In genomic region chr7:101154693-101155102, GRCh38 we compare ENCODE assay signal across 7 cellular contexts. TPM values are rescaled to one million over a fixed set of nuclear protein-coding genes. Genes with fewer than 3 reads are reported as not detected.
DNase-seq lines count a peak whose midpoint lies in the region; ATAC-seq, FAIRE-seq and TF ChIP-seq lines count a peak whose summit lies in the region.
"Had no signal": no experiment of that assay in that cellular context is flagged by ENCODE, and none has a peak within 500 bp of the region (broad histone marks: within the 10 kb centered on the region; RNA-seq: fewer than 3 reads in every experiment).

No MANE protein-coding gene starts in this region.

- peak overlapping the region; percentile 62 for H2AFZ ChIP-seq in endothelial cell of umbilical vein (ENCODE audit: low read depth, low read length)

- dilution Hi-C loops in endothelial cell of umbilical vein (cut with MboI; ENCODE audit: extremely low pct_ligation_motif_present, low sequenced_read_pairs): no loop called here

- POLR2A ChIA-PET in endothelial cell of umbilical vein (lab: Charles Lee): interaction anchor here (0.7 kb wide), 1 partner anchor 54 kb away, joined by 3 read pairs; no protein-coding TSS in a partner anchor

- BruUV-seq in endothelial cell of umbilical vein (replicated peaks; lab: Mats Ljungman, UMichigan): no TSS peak

- H3K9ac ChIP-seq in endothelial cell of umbilical vein (replicated peaks; ENCODE audit: extremely low read depth, insufficient read depth, low read length): peak overlapping the region; percentile 64
- peak overlapping the region in 2 of 3 donors; percentile 67 to 73 for H3K9ac ChIP-seq in skeletal muscle tissue (ENCODE audit: low read depth in 1 of 3, low read length in 3 of 3)

- CTCF ChIA-PET in endothelial cell of umbilical vein (lab: Charles Lee): interaction anchor here (1.0 to 6.0 kb wide), 6 partner anchors 11 to 128 kb away, joined by 3 to 75 read pairs (median 10); partner anchors contain the start of genes PLOD3, VGF and ZNHIT1

- peaks cover 5 to 16% of the 10 kb centered on the region in 2 experiments for H3K36me3 ChIP-seq in endothelial cell of umbilical vein (ENCODE audit: control insufficient read depth in 2 of 2, extremely low read depth in 1 of 2, insufficient read depth in 2 of 2, low read length in 2 of 2)
- H3K36me3 ChIP-seq in skeletal muscle tissue (ENCODE audit: control insufficient read depth in 3 of 3, insufficient read depth in 3 of 3, low read length in 3 of 3): peaks cover 12 to 23% (median 14%) of the 10 kb centered on the region in 3 donors

- no peaks in the 10 kb centered on the region for H3K9me3 ChIP-seq in endothelial cell of umbilical vein (replicated peaks; ENCODE audit: control insufficient read depth, insufficient read depth, low read length)
- H3K9me3 ChIP-seq in skeletal muscle tissue (ENCODE audit: control insufficient read depth in 3 of 3, low read length in 3 of 3): no peaks in the 10 kb centered on the region

- H3K4me1 ChIP-seq in endothelial cell of umbilical vein (ENCODE audit: control insufficient read depth, extremely low read depth, insufficient read depth, low read length) (peaks cover 6% of the 10 kb centered on the region), skeletal muscle tissue (ENCODE audit: control insufficient read depth in 3 of 3, insufficient read depth in 3 of 3, low read length in 3 of 3) (peaks cover 8 to 14% (median 11%) of the 10 kb centered on the region in 3 donors)

- peak; percentile 50 for FAIRE-seq in endothelial cell of umbilical vein (lab: Jason Lieb, UNC)

- DNase-seq in endothelial cell of umbilical vein (ENCODE audit: low read depth, low spot score): no peak
- DNase-seq in medulla oblongata (ENCODE audit: extremely low spot score): no peak
- DNase-seq in mucosa of gallbladder (ENCODE audit: low spot score): no peak

- peaks cover 10% of the 10 kb centered on the region for H3K79me2 ChIP-seq in endothelial cell of umbilical vein (ENCODE audit: control insufficient read depth, insufficient read depth, low read length)

- no peaks in the 10 kb centered on the region for H3K9me1 ChIP-seq in endothelial cell of umbilical vein (replicated peaks; ENCODE audit: control insufficient read depth, extremely low read depth, insufficient read depth, low read length)

- no peak for TF ChIP-seq POLR2A in endothelial cell of umbilical vein (IDR thresholded peaks at IDR 0.05; ENCODE audit: low read depth, low read length)

- intact Hi-C loops in endothelial cell of umbilical vein (cut with micrococcal nuclease): no loop called here

- no peaks in the 10 kb centered on the region for H4K20me1 ChIP-seq in endothelial cell of umbilical vein (replicated peaks; ENCODE audit: control insufficient read depth, extremely low read depth, insufficient read depth, low read length)

- peaks cover 0 to 4% of the 10 kb centered on the region in 2 experiments for H3K27me3 ChIP-seq in endothelial cell of umbilical vein (ENCODE audit: control insufficient read depth in 2 of 2, insufficient read depth in 2 of 2, low read length in 2 of 2)
- H3K27me3 ChIP-seq in skeletal muscle tissue (ENCODE audit: control insufficient read depth in 3 of 3, insufficient read depth in 3 of 3, low read length in 3 of 3): peaks cover 0 to 6% (median 5%) of the 10 kb centered on the region in 3 donors

- no peak for TF ChIP-seq CTCF in endothelial cell of umbilical vein (IDR thresholded peaks at IDR 0.05; ENCODE audit: extremely low read depth in 1 of 2, insufficient read depth in 1 of 2, low read depth in 1 of 2, low read length in 2 of 2)

- peak overlapping the region; percentile 68 for H3K4me2 ChIP-seq in endothelial cell of umbilical vein (ENCODE audit: insufficient read depth, low read length)

- ATAC-seq in HG03460 (IDR thresholded peaks at IDR 0.05; ENCODE audit: unreplicated experiment): peak; percentile 11

- H3K27ac ChIP-seq in endothelial cell of umbilical vein (ENCODE audit: insufficient read depth, low read depth, low read length) (no peak overlapping the region), skeletal muscle tissue (ENCODE audit: low read depth, low read length) (no peak overlapping the region)

- H3K4me3 ChIP-seq in GM08714 (ENCODE audit: low read length) (peak overlapping the region; percentile 79), endothelial cell of umbilical vein (replicated peaks in 1 of 3; ENCODE audit: insufficient read depth in 1 of 3, low read depth in 1 of 3, low read length in 3 of 3) (peak overlapping the region; percentile 61 to 84 (median 63)), skeletal muscle tissue (ENCODE audit: low read length in 3 of 3) (peak overlapping the region; percentile 67 to 77 (median 74))

TF ChIP-seq in endothelial cell of umbilical vein, 7 proteins besides CTCF, POLR2A, EP300 and RAD21:
- TF ChIP-seq POLR2AphosphoS5 (IDR thresholded peaks at IDR 0.05; ENCODE audit: insufficient read depth, low read depth, low read length) (no peak), MYC (IDR thresholded peaks at IDR 0.05; ENCODE audit: low read depth, low read length) (no peak), EZH2 (IDR thresholded peaks at IDR 0.05; ENCODE audit: borderline replicate concordance, low read depth, low read length, severe bottlenecking) (peak; percentile 11)

RNA-seq across cellular contexts. Expression of gene AP1S1, which starts 0.4 kb away (rescaled TPM):
- total RNA-seq in endothelial cell of umbilical vein (70.9 and 93.3 TPM in 2 replicates), skeletal muscle tissue (27.7 TPM), mucosa of gallbladder (63.9 TPM)
- 82.8 and 106 TPM in 2 replicates for polyA plus RNA-seq in endothelial cell of umbilical vein
- 139 and 140 TPM in 2 replicates for polyA plus RNA-seq in endothelial cell of umbilical vein (2011; cell fraction: cytosol; rRNA removed)
- 68.1 and 78.9 TPM in 2 replicates for polyA plus RNA-seq in endothelial cell of umbilical vein (2011; cell fraction: nucleus; rRNA removed)
- 127 and 166 TPM in 2 replicates for polyA plus RNA-seq in endothelial cell of umbilical vein (2012)
- polyA minus RNA-seq in endothelial cell of umbilical vein: 67.4 and 70.2 TPM in 2 replicates
- 37.6 TPM for polyA minus RNA-seq in endothelial cell of umbilical vein (2011; cell fraction: cytosol; rRNA and poly(A)+ RNA removed)
- 7.4 and 8.7 TPM in 2 replicates for polyA minus RNA-seq in endothelial cell of umbilical vein (2011; cell fraction: nucleus; rRNA and poly(A)+ RNA removed)

RNA-seq across cellular contexts. Expression of gene VGF, which starts 10.7 kb away (rescaled TPM):
- total RNA-seq in endothelial cell of umbilical vein (not detected in 2 replicates), skeletal muscle tissue (not detected), mucosa of gallbladder (0.29 TPM)
- 0.03 TPM in 1 of 2 replicates, not detected in the other for polyA plus RNA-seq in endothelial cell of umbilical vein
- not detected in 2 replicates for polyA plus RNA-seq in endothelial cell of umbilical vein (2011; cell fraction: cytosol; rRNA removed)
- polyA plus RNA-seq in endothelial cell of umbilical vein (2011; cell fraction: nucleus; rRNA removed): not detected in 2 replicates
- not detected in 2 replicates for polyA plus RNA-seq in endothelial cell of umbilical vein (2012)
- not detected in 2 replicates for polyA minus RNA-seq in endothelial cell of umbilical vein
- not detected for polyA minus RNA-seq in endothelial cell of umbilical vein (2011; cell fraction: cytosol; rRNA and poly(A)+ RNA removed)
- not detected in 2 replicates for polyA minus RNA-seq in endothelial cell of umbilical vein (2011; cell fraction: nucleus; rRNA and poly(A)+ RNA removed)

RNA-seq across cellular contexts. Expression of gene NAT16, which starts 25.4 kb away (rescaled TPM):
- total RNA-seq in endothelial cell of umbilical vein (not detected in 2 replicates), skeletal muscle tissue (not detected), mucosa of gallbladder (not detected)
- polyA plus RNA-seq in endothelial cell of umbilical vein: not detected in 2 replicates
- polyA plus RNA-seq in endothelial cell of umbilical vein (2011; cell fraction: cytosol; rRNA removed): not detected in 2 replicates
- polyA plus RNA-seq in endothelial cell of umbilical vein (2011; cell fraction: nucleus; rRNA removed): not detected in 2 replicates
- not detected in 2 replicates for polyA plus RNA-seq in endothelial cell of umbilical vein (2012)
- polyA minus RNA-seq in endothelial cell of umbilical vein: not detected in 2 replicates
- not detected for polyA minus RNA-seq in endothelial cell of umbilical vein (2011; cell fraction: cytosol; rRNA and poly(A)+ RNA removed)
- not detected in 2 replicates for polyA minus RNA-seq in endothelial cell of umbilical vein (2011; cell fraction: nucleus; rRNA and poly(A)+ RNA removed)
- total RNA-seq: T-helper 2 cell treated with Interferon-gamma antibody and Interleukin-4, amounts not matched to agents 100 ng/mL and 5 ng/mL, for 36 hours had no signal

RNA-seq across cellular contexts. Expression of gene SERPINE1, which starts 27.8 kb away (rescaled TPM):
- total RNA-seq in endothelial cell of umbilical vein: 2,296 and 2,645 TPM in 2 replicates
- polyA plus RNA-seq in endothelial cell of umbilical vein: 4,637 and 5,683 TPM in 2 replicates
- polyA plus RNA-seq in endothelial cell of umbilical vein (2011; cell fraction: cytosol; rRNA removed): 3,941 and 4,610 TPM in 2 replicates
- polyA plus RNA-seq in endothelial cell of umbilical vein (2011; cell fraction: nucleus; rRNA removed): 2,230 and 2,366 TPM in 2 replicates
- polyA plus RNA-seq in endothelial cell of umbilical vein (2012): 3,488 and 3,747 TPM in 2 replicates
- 3,663 and 4,731 TPM in 2 replicates for polyA minus RNA-seq in endothelial cell of umbilical vein
- 2.8 TPM for polyA minus RNA-seq in endothelial cell of umbilical vein (2011; cell fraction: cytosol; rRNA and poly(A)+ RNA removed)
- polyA minus RNA-seq in endothelial cell of umbilical vein (2011; cell fraction: nucleus; rRNA and poly(A)+ RNA removed): 786 and 802 TPM in 2 replicates
- total RNA-seq in skeletal muscle tissue: 2.1 TPM
- total RNA-seq in mucosa of gallbladder: 6.6 TPM

RNA-seq across cellular contexts. Expression of gene MOGAT3, which starts 46.1 kb away (rescaled TPM):
- total RNA-seq in endothelial cell of umbilical vein (not detected in 2 replicates), skeletal muscle tissue (not detected), mucosa of gallbladder (0.14 TPM)
- polyA plus RNA-seq in endothelial cell of umbilical vein: not detected in 2 replicates
- polyA plus RNA-seq in endothelial cell of umbilical vein (2011; cell fraction: cytosol; rRNA removed): not detected in 2 replicates
- polyA plus RNA-seq in endothelial cell of umbilical vein (2011; cell fraction: nucleus; rRNA removed): not detected in 2 replicates
- polyA plus RNA-seq in endothelial cell of umbilical vein (2012): not detected in 2 replicates
- polyA minus RNA-seq in endothelial cell of umbilical vein: not detected in 2 replicates
- not detected for polyA minus RNA-seq in endothelial cell of umbilical vein (2011; cell fraction: cytosol; rRNA and poly(A)+ RNA removed)
- polyA minus RNA-seq in endothelial cell of umbilical vein (2011; cell fraction: nucleus; rRNA and poly(A)+ RNA removed): not detected in 2 replicates
- total RNA-seq: T-helper 2 cell treated with Interferon-gamma antibody and Interleukin-4, amounts not matched to agents 100 ng/mL and 5 ng/mL, for 36 hours had no signal
